In the genomic region with DNA sequence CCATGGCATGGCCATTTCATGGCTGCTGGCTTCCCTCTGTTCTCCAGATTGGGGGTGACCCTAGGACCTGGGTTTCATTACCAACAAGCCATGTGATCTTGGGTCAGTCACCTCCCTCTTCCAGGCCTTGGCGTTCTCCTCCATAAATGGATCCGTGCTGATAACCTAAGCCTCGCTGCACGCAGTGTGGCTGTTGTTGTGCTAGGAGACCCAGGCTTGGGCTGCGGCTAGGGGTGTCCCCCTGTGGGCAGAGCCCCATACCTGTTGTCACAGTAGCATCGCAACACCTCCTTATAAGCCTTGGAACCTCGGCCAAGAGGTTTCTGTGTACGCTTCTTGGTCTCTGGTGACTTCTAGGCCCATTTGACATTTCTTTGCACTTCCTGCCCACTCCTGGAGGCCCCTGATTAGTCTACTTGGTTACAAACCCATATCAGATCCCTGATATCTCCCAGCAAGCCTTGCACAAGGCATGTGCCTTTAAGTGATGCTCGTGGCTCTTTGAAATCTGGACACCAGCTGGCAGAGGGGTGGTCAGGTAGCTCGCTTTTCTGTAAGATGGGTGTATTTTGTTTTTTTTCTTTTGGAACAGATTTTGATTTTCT, we compare ENCODE assay signal across 15 cellular contexts. TPM values are rescaled to one million over a fixed set of nuclear protein-coding genes. Genes with fewer than 3 reads are reported as not detected.
DNase-seq lines count a peak whose midpoint lies in the region; ATAC-seq and TF ChIP-seq lines count a peak whose summit lies in the region.
"Had no signal": no experiment of that assay in that cellular context is flagged by ENCODE, and none has a peak within 500 bp of the region (broad histone marks: within the 10 kb centered on the region; RNA-seq: fewer than 3 reads in every experiment).

No MANE protein-coding gene starts in this region.

- H3K36me3 Mint-ChIP-seq in Caco-2 (ENCODE audit: insufficient read depth, unreplicated experiment), result peaks cover 28% of the 10 kb centered on the region
- no peaks in the 10 kb centered on the region for H3K36me3 Mint-ChIP-seq in glutamatergic neuron (ENCODE audit: unreplicated experiment)

- H3K4me1 Mint-ChIP-seq in Caco-2 (ENCODE audit: low read depth, unreplicated experiment) (peaks cover 50% of the 10 kb centered on the region), glutamatergic neuron (ENCODE audit: low read depth, unreplicated experiment) (peaks cover 56% of the 10 kb centered on the region)

- H3K9me3 ChIP-seq in Caco-2 (no peaks in the 10 kb centered on the region), stomach (no peaks in the 10 kb centered on the region)
- H3K9me3 ChIP-seq: SJSA1 had no signal

- CTCF ChIA-PET in Caco-2 (lab: Charles Lee) (no interaction called here), RWPE1 (lab: Yijun Ruan, JAX) (no interaction called here)

- 59 to 79% (median 68%) methylated on average over 10 of the region's 10 CpGs for WGBS in stomach, 5 donors

- intact Hi-C loops in Caco-2 (cut with micrococcal nuclease; ENCODE audit: unreplicated experiment), result no loop called here
- intact Hi-C loops in stomach (cut with DNase I; ENCODE audit: low total_unique reads), result no loop called here

- no peak overlapping the region for H3K4me3 ChIP-seq in Caco-2 (ENCODE audit: low read depth, low read length)
- H3K4me3 ChIP-seq in stomach, result no peak overlapping the region
- H3K4me3 ChIP-seq in brain microvascular endothelial cell (ENCODE audit: low read depth, low read length), result no peak overlapping the region
- H3K4me3 ChIP-seq: SJSA1 had no signal

- H3K9me3 Mint-ChIP-seq in Caco-2 (ENCODE audit: unreplicated experiment) (no peaks in the 10 kb centered on the region), glutamatergic neuron (ENCODE audit: unreplicated experiment) (peaks cover 22% of the 10 kb centered on the region)
- H3K9me3 Mint-ChIP-seq: H9 had no signal

- H3K27me3 Mint-ChIP-seq in Caco-2 (ENCODE audit: insufficient read depth, unreplicated experiment) (no peaks in the 10 kb centered on the region), glutamatergic neuron (ENCODE audit: unreplicated experiment) (peaks cover 16% of the 10 kb centered on the region)

- no peak for ATAC-seq in GM21367 (IDR thresholded peaks at IDR 0.05; ENCODE audit: unreplicated experiment)

- POLR2A ChIA-PET in Caco-2 (lab: Charles Lee) (no interaction called here), RWPE1 (lab: Yijun Ruan, JAX; ENCODE audit: low non-redundant PET) (no interaction called here)

- TF ChIP-seq CTCF in Caco-2 (IDR thresholded peaks at IDR 0.05; ENCODE audit: insufficient read depth in 1 of 2, low read depth in 1 of 2, low read length in 1 of 2, severe bottlenecking in 1 of 2, unreplicated experiment in 1 of 2), result no peak
- no peak for TF ChIP-seq CTCF in RWPE1 (conservative IDR thresholded peaks at IDR 0.05; ENCODE audit: low read depth)
- no peak for TF ChIP-seq CTCF in glutamatergic neuron (IDR thresholded peaks at IDR 0.05; ENCODE audit: partially characterized antibody, unreplicated experiment)
- no peak for TF ChIP-seq CTCF in stomach (IDR thresholded peaks at IDR 0.05)
- no peak for TF ChIP-seq CTCF in brain microvascular endothelial cell (IDR thresholded peaks at IDR 0.05; ENCODE audit: low read depth, low read length, missing control alignments)

- BruUV-seq in Caco-2 (replicated peaks; lab: Mats Ljungman, UMichigan), result no TSS peak

- H3K27ac Mint-ChIP-seq in Caco-2 (ENCODE audit: unreplicated experiment), result peak overlapping the region; percentile 39
- H3K27ac Mint-ChIP-seq in glutamatergic neuron (ENCODE audit: unreplicated experiment), result peak overlapping the region; percentile 35

- H3K4me1 ChIP-seq in Caco-2 (peaks cover 28% of the 10 kb centered on the region), stomach (peaks cover 97 to 100% (median 99%) of the 10 kb centered on the region in 4 donors)

- in situ Hi-C loops in brain microvascular endothelial cell (cut with HindIII; ENCODE audit: low pct_ligation_motif_present, low sequenced_read_pairs), result no loop called here

- no peaks in the 10 kb centered on the region for H3K27me3 ChIP-seq in Caco-2 (replicated peaks; ENCODE audit: control insufficient read depth, insufficient read depth, low read length)
- no peaks in the 10 kb centered on the region for H3K27me3 ChIP-seq in stomach
- H3K27me3 ChIP-seq in brain microvascular endothelial cell (replicated peaks), result no peaks in the 10 kb centered on the region
- H3K27me3 ChIP-seq: SJSA1 had no signal

- DNase-seq in Caco-2, result no peak
- DNase-seq in RWPE1 (ENCODE audit: low spot score), result no peak
- DNase-seq in glutamatergic neuron, result no peak
- DNase-seq in stomach, result no peak
- no peak for DNase-seq in DMS79 (lab: John Stamatoyannopoulos, UW)
- no peak for DNase-seq in brain microvascular endothelial cell
- DNase-seq: activated CD8-positive, alpha-beta memory T cell treated with anti-CD3 and anti-CD28 coated beads for 24 hours; activated gamma-delta T cell; H9; NCI-H1092 treated with DMSO at 0.1 percent for 48 hours; NCI-H345; stimulated activated CD4-positive, alpha-beta T cell treated with anti-CD3 and anti-CD28 coated beads, Interleukin-4, amount 100 ng/mL, for 1 hour had no signal

- TF ChIP-seq EP300 in stomach (IDR thresholded peaks at IDR 0.05), result no peak

- H3K4me3 Mint-ChIP-seq in Caco-2 (ENCODE audit: unreplicated experiment) (no peak overlapping the region), glutamatergic neuron (ENCODE audit: unreplicated experiment) (no peak overlapping the region)
- H3K4me3 Mint-ChIP-seq: H9 had no signal

- peak overlapping the region; percentile 51 for H3K27ac ChIP-seq in RWPE1
- peak overlapping the region; percentile 22 to 98 (median 89) for H3K27ac ChIP-seq in stomach
- no peak overlapping the region for H3K27ac ChIP-seq in brain microvascular endothelial cell
- H3K27ac ChIP-seq: SJSA1, VCaP had no signal

- TF ChIP-seq POLR2A in stomach (IDR thresholded peaks at IDR 0.05), result no peak

- H3K36me3 ChIP-seq in Caco-2 (ENCODE audit: control insufficient read depth, insufficient read depth, low read length), result no peaks in the 10 kb centered on the region; the same call in none of the 2 replicates
- peaks cover 0 to 7% (median 0%) of the 10 kb centered on the region in 4 donors for H3K36me3 ChIP-seq in stomach
- no peaks in the 10 kb centered on the region for H3K36me3 ChIP-seq in brain microvascular endothelial cell (replicated peaks)

RNA-seq across cellular contexts. Expression of gene ZMIZ1, which starts 23.6 kb away (rescaled TPM):
- total RNA-seq in Caco-2 (2022), result 42.3 and 43.7 TPM in 2 replicates
- 230 TPM for total RNA-seq in glutamatergic neuron (ENCODE audit: unreplicated experiment)
- 100 to 1,000 TPM in 1 of 5 donors, 10 to 100 TPM in 4; 25.9 to 103 (median 67.7) TPM for total RNA-seq in stomach
- polyA plus RNA-seq in stomach, result 10 to 100 TPM; 17.7 to 20.2 (median 18.2) TPM
